In the genomic region with DNA sequence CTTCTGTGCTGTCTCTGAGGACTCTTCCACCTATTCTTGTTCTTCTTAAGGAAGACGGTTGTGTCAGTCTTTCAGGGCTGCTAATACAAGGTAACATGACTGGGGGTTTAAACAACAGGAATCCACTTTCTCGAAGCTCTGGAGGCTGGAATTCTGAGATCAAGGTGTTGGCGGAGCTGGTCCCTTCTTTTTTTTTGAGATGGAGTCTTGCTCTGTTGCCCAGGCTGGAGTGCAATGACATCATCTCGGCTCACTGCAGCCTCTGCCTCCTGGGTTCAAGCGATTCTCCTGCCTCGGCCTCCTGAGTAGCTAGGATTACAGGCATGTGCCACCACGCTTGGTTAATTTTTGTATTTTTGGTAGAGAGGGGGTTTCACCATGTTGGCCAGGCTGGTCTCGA, we compare ENCODE assay signal across 7 cellular contexts.
A peak's percentile ranks its signal among the peaks of the same experiment; 100 is the strongest.
DNase-seq lines count a peak whose midpoint lies in the region; ATAC-seq and TF ChIP-seq lines count a peak whose summit lies in the region.
"Not testable (repeated sequence)": the region's sequence is repeated elsewhere in the genome, so short reads cannot be mapped to it uniquely, and the experiment has no call there.

No MANE protein-coding gene starts in this region.

- intact Hi-C loops in CD14-positive monocyte (cut with micrococcal nuclease) = loop anchor here in 1 of 2 donors (10.0 kb wide), 2 partner anchors 69 to 181 kb away; a partner anchor contains a TSS
- intact Hi-C loops in Calu3 (cut with micrococcal nuclease; ENCODE audit: unreplicated experiment); PC-9 (cut with micrococcal nuclease; ENCODE audit: unreplicated experiment): not testable (repeated sequence)

- H3K4me1 Mint-ChIP-seq in CD14-positive monocyte (peaks cover 59% of the 10 kb centered on the region), Calu3 (ENCODE audit: low read depth, unreplicated experiment) (peaks cover 31% of the 10 kb centered on the region), naive B cell (peaks cover 29 to 53% (median 45%) of the 10 kb centered on the region in 3 donors)
- peaks cover 27% of the 10 kb centered on the region for H3K4me1 Mint-ChIP-seq in activated naive CD8-positive, alpha-beta T cell treated with anti-CD3 and anti-CD28 coated beads for 36 hours
- peaks cover 27% of the 10 kb centered on the region for H3K4me1 Mint-ChIP-seq in central memory CD8-positive, alpha-beta T cell

- H3K4me3 ChIP-seq in PC-9 = peak overlapping the region; percentile 10; the same call in 1 of the 2 replicates
- H3K4me3 ChIP-seq in neutrophil (ENCODE audit: low read depth in 1 of 2, low read length in 1 of 2) = not testable (repeated sequence)

- ATAC-seq in central memory CD8-positive, alpha-beta T cell (replicated peaks; ENCODE audit: extremely low read depth, poor library complexity, severe bottlenecking); naive B cell (ENCODE audit: low read depth in 2 of 2): not testable (repeated sequence)

- not testable (repeated sequence) for BruUV-seq in Calu3 (replicated peaks; lab: Mats Ljungman, UMichigan); PC-9 (replicated peaks; lab: Mats Ljungman, UMichigan)

- H3K27ac Mint-ChIP-seq in CD14-positive monocyte (peak overlapping the region; percentile 48 to 96 (median 72)), Calu3 (ENCODE audit: unreplicated experiment) (peak overlapping the region; percentile 95), naive B cell (peak overlapping the region; percentile 36 to 99 (median 92))
- peak overlapping the region; percentile 20 for H3K27ac Mint-ChIP-seq in activated naive CD8-positive, alpha-beta T cell treated with anti-CD3 and anti-CD28 coated beads for 36 hours
- peak overlapping the region; percentile 10 for H3K27ac Mint-ChIP-seq in central memory CD8-positive, alpha-beta T cell (ENCODE audit: low read depth)

- peak overlapping the region; percentile 95 for H3K27ac ChIP-seq in PC-9
- H3K27ac ChIP-seq in neutrophil = peak overlapping the region; percentile 71

- not testable (repeated sequence) for H3K27me3 ChIP-seq in PC-9 (ENCODE audit: insufficient read depth, low read depth)
- H3K27me3 ChIP-seq in neutrophil = peaks cover 37% of the 10 kb centered on the region

- H3K9me3 ChIP-seq in PC-9 (ENCODE audit: insufficient read depth, low read depth); neutrophil: not testable (repeated sequence)

- peaks cover 34% of the 10 kb centered on the region for H3F3A ChIP-seq in PC-9 (ENCODE audit: insufficient read depth, low read depth)

- CTCF ChIA-PET in Calu3 (lab: Charles Lee); PC-9 (lab: Charles Lee): not testable (repeated sequence)

- not testable (repeated sequence) for H3K9me3 Mint-ChIP-seq in CD14-positive monocyte; Calu3 (ENCODE audit: low read depth, unreplicated experiment); activated naive CD8-positive, alpha-beta T cell treated with anti-CD3 and anti-CD28 coated beads for 36 hours; central memory CD8-positive, alpha-beta T cell; naive B cell

- H3K9me2 ChIP-seq in PC-9 (ENCODE audit: insufficient read depth) = not testable (repeated sequence)

- H3K4me1 ChIP-seq in PC-9 (replicated peaks; ENCODE audit: insufficient read depth) (peaks cover 58% of the 10 kb centered on the region), neutrophil (ENCODE audit: control insufficient read depth in 1 of 2, insufficient read depth in 1 of 2, low read depth in 1 of 2, low read length in 1 of 2) (peaks cover 49 to 52% of the 10 kb centered on the region in 2 experiments)

- H3K4me3 Mint-ChIP-seq in CD14-positive monocyte = peak overlapping the region in 1 of 2 donors; percentile 72
- H3K4me3 Mint-ChIP-seq in Calu3 (ENCODE audit: low read depth, unreplicated experiment); activated naive CD8-positive, alpha-beta T cell treated with anti-CD3 and anti-CD28 coated beads for 36 hours; central memory CD8-positive, alpha-beta T cell: not testable (repeated sequence)
- H3K4me3 Mint-ChIP-seq in naive B cell = peak overlapping the region in 4 of 8 donors; percentile 3 to 61 (median 34)

- H3K27me3 Mint-ChIP-seq in CD14-positive monocyte (ENCODE audit: low read depth in 3 of 3) = peaks cover 17 to 23% (median 18%) of the 10 kb centered on the region in 3 donors
- H3K27me3 Mint-ChIP-seq in Calu3 (ENCODE audit: unreplicated experiment); activated naive CD8-positive, alpha-beta T cell treated with anti-CD3 and anti-CD28 coated beads for 36 hours; central memory CD8-positive, alpha-beta T cell; naive B cell: not testable (repeated sequence)

- DNase-seq in CD14-positive monocyte (ENCODE audit: low spot score); Calu3; PC-9; activated naive CD8-positive, alpha-beta T cell treated with anti-CD3 and anti-CD28 coated beads for 36 hours; central memory CD8-positive, alpha-beta T cell (ENCODE audit: low spot score in 2 of 2); naive B cell: not testable (repeated sequence)

- H3K36me3 ChIP-seq in PC-9 (ENCODE audit: low read depth); neutrophil: not testable (repeated sequence)

- POLR2A ChIA-PET in PC-9 (lab: Charles Lee; ENCODE audit: unreplicated experiment) = not testable (repeated sequence)

- peaks cover 12 to 22% of the 10 kb centered on the region in 2 donors for H3K36me3 Mint-ChIP-seq in CD14-positive monocyte
- H3K36me3 Mint-ChIP-seq in Calu3 (ENCODE audit: insufficient read depth, unreplicated experiment) = peaks cover 21% of the 10 kb centered on the region
- H3K36me3 Mint-ChIP-seq in activated naive CD8-positive, alpha-beta T cell treated with anti-CD3 and anti-CD28 coated beads for 36 hours; central memory CD8-positive, alpha-beta T cell (ENCODE audit: insufficient read depth); naive B cell: not testable (repeated sequence)

- peak overlapping the region; percentile 58 for H3K4me2 ChIP-seq in PC-9

- not testable (repeated sequence) for TF ChIP-seq CTCF in CD14-positive monocyte (IDR thresholded peaks at IDR 0.05); Calu3 (IDR thresholded peaks at IDR 0.05; ENCODE audit: unreplicated experiment); PC-9 (conservative IDR thresholded peaks at IDR 0.05); neutrophil (IDR thresholded peaks at IDR 0.05)

- peak overlapping the region; percentile 74 for H2AFZ ChIP-seq in PC-9

- not testable (repeated sequence) for H4K20me1 ChIP-seq in PC-9 (ENCODE audit: insufficient read depth)

- H3K79me2 ChIP-seq in PC-9 (ENCODE audit: low read depth) = not testable (repeated sequence)

Comparison
In these comparisons a context has a peak if more than half of its experiments do, and no peak if none do; other contexts are left out.
1. H3K27ac Mint-ChIP-seq: peak in every context shown above with its lines; median percentile 95 in Calu3; 92 in naive B cell; 72 in CD14-positive monocyte; 20 in activated naive CD8-positive, alpha-beta T cell treated with anti-CD3 and anti-CD28 coated beads for 36 hours; 10 in central memory CD8-positive, alpha-beta T cell.